In the genomic region with DNA sequence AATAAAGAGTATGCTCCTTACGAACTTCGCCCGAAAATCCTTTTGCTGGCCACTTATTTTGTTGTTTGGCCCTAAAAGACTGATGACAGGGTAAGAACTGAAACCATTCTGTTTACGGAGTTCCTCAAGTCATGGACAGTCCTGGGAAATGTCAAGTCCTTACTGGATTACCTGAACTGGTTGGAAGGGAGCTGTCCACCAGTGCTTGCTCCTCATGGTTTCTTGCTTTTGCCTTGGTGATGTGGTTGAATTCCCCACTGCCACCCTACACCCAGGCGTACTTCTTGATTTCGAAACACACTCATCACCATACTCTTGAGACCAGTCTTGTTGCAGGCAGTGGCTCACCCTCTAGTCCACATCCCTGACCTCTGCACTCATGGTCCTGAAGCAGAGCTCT, we compare ENCODE assay signal across 3 cellular contexts.
TF ChIP-seq lines count a peak whose summit lies in the region.

No MANE protein-coding gene starts in this region.

TF ChIP-seq in GM23338, 12 proteins besides CTCF, POLR2A, EP300 and RAD21 (continues in another document):
- TF ChIP-seq, protein P1, sequence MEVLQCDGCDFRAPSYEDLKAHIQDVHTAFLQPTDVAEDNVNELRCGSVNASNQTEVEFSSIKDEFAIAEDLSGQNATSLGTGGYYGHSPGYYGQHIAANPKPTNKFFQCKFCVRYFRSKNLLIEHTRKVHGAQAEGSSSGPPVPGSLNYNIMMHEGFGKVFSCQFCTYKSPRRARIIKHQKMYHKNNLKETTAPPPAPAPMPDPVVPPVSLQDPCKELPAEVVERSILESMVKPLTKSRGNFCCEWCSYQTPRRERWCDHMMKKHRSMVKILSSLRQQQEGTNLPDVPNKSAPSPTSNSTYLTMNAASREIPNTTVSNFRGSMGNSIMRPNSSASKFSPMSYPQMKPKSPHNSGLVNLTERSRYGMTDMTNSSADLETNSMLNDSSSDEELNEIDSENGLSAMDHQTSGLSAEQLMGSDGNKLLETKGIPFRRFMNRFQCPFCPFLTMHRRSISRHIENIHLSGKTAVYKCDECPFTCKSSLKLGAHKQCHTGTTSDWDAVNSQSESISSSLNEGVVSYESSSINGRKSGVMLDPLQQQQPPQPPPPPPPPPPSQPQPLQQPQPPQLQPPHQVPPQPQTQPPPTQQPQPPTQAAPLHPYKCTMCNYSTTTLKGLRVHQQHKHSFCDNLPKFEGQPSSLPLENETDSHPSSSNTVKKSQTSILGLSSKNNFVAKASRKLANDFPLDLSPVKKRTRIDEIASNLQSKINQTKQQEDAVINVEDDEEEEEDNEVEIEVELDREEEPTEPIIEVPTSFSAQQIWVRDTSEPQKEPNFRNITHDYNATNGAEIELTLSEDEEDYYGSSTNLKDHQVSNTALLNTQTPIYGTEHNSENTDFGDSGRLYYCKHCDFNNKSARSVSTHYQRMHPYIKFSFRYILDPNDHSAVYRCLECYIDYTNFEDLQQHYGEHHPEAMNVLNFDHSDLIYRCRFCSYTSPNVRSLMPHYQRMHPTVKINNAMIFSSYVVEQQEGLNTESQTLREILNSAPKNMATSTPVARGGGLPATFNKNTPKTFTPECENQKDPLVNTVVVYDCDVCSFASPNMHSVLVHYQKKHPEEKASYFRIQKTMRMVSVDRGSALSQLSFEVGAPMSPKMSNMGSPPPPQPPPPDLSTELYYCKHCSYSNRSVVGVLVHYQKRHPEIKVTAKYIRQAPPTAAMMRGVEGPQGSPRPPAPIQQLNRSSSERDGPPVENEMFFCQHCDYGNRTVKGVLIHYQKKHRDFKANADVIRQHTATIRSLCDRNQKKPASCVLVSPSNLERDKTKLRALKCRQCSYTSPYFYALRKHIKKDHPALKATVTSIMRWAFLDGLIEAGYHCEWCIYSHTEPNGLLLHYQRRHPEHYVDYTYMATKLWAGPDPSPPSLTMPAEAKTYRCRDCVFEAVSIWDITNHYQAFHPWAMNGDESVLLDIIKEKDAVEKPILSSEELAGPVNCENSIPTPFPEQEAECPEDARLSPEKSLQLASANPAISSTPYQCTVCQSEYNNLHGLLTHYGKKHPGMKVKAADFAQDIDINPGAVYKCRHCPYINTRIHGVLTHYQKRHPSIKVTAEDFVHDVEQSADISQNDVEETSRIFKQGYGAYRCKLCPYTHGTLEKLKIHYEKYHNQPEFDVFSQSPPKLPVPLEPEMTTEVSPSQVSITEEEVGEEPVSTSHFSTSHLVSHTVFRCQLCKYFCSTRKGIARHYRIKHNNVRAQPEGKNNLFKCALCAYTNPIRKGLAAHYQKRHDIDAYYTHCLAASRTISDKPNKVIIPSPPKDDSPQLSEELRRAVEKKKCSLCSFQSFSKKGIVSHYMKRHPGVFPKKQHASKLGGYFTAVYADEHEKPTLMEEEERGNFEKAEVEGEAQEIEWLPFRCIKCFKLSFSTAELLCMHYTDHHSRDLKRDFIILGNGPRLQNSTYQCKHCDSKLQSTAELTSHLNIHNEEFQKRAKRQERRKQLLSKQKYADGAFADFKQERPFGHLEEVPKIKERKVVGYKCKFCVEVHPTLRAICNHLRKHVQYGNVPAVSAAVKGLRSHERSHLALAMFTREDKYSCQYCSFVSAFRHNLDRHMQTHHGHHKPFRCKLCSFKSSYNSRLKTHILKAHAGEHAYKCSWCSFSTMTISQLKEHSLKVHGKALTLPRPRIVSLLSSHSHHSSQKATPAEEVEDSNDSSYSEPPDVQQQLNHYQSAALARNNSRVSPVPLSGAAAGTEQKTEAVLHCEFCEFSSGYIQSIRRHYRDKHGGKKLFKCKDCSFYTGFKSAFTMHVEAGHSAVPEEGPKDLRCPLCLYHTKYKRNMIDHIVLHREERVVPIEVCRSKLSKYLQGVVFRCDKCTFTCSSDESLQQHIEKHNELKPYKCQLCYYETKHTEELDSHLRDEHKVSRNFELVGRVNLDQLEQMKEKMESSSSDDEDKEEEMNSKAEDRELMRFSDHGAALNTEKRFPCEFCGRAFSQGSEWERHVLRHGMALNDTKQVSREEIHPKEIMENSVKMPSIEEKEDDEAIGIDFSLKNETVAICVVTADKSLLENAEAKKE (CRISPR knock-in tag; IDR thresholded peaks at IDR 0.05), result no peak
- TF ChIP-seq NANOG (IDR thresholded peaks at IDR 0.05; ENCODE audit: borderline replicate concordance), result no peak

TF ChIP-seq in Ishikawa, 13 proteins besides CTCF, POLR2A, EP300 and RAD21:
- TF ChIP-seq ZBTB7A (IDR thresholded peaks at IDR 0.05; ENCODE audit: low read depth) (no peak), MAX (IDR thresholded peaks at IDR 0.05) (no peak)
- TF ChIP-seq, protein P2, sequence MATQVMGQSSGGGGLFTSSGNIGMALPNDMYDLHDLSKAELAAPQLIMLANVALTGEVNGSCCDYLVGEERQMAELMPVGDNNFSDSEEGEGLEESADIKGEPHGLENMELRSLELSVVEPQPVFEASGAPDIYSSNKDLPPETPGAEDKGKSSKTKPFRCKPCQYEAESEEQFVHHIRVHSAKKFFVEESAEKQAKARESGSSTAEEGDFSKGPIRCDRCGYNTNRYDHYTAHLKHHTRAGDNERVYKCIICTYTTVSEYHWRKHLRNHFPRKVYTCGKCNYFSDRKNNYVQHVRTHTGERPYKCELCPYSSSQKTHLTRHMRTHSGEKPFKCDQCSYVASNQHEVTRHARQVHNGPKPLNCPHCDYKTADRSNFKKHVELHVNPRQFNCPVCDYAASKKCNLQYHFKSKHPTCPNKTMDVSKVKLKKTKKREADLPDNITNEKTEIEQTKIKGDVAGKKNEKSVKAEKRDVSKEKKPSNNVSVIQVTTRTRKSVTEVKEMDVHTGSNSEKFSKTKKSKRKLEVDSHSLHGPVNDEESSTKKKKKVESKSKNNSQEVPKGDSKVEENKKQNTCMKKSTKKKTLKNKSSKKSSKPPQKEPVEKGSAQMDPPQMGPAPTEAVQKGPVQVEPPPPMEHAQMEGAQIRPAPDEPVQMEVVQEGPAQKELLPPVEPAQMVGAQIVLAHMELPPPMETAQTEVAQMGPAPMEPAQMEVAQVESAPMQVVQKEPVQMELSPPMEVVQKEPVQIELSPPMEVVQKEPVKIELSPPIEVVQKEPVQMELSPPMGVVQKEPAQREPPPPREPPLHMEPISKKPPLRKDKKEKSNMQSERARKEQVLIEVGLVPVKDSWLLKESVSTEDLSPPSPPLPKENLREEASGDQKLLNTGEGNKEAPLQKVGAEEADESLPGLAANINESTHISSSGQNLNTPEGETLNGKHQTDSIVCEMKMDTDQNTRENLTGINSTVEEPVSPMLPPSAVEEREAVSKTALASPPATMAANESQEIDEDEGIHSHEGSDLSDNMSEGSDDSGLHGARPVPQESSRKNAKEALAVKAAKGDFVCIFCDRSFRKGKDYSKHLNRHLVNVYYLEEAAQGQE (IDR thresholded peaks at IDR 0.05; ENCODE audit: low read depth), result peak; percentile 54; the same call in 1 of the 2 replicates

TF ChIP-seq in H1, 55 proteins besides CTCF, POLR2A, EP300 and RAD21:
- TF ChIP-seq POLR2AphosphoS5 (IDR thresholded peaks at IDR 0.05; ENCODE audit: low read depth, low read length), result no peak
- no peak for TF ChIP-seq GTF2F1 (IDR thresholded peaks at IDR 0.05; ENCODE audit: borderline replicate concordance, low read depth, low read length)
- TF ChIP-seq KDM5A (IDR thresholded peaks at IDR 0.05; ENCODE audit: low read length), result no peak
- TF ChIP-seq KDM1A (IDR thresholded peaks at IDR 0.05; ENCODE audit: borderline replicate concordance, low read length), result no peak
